3 cellular contexts compared by ENCODE assay signal in the genomic region with DNA sequence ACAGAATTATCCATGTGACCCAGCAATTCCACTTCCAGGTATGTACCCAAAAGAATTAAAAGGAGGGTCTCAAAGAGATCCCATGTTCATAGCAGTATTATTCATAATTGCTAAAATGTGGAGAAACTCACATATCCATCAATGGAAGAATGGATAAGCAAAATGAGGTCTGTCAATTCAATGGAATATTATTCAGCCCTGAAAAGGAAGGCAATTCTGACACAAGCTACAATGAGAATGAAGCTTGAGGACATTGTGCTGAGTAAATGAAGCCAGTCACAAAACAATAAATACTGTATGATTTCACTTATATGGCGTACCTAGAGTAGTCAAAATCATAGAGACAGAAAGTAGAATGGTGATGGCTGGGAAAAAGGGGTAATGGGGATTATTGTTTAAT.
TF ChIP-seq lines count a peak whose summit lies in the region.

No MANE protein-coding gene starts in this region.

TF ChIP-seq in HEK293, 187 proteins besides CTCF, POLR2A, EP300 and RAD21:
- TF ChIP-seq ZNF830 (tag by site-specific recombination; IDR thresholded peaks at IDR 0.05; ENCODE audit: low read depth): no peak
- TF ChIP-seq ZNF146 (tag by site-specific recombination; IDR thresholded peaks at IDR 0.05): peak; percentile 96

TF ChIP-seq in K562, 482 proteins besides CTCF, POLR2A, EP300 and RAD21:
- TF ChIP-seq RFX7 (CRISPR knock-in tag; IDR thresholded peaks at IDR 0.05) (no peak), ZNF146 (CRISPR knock-in tag; IDR thresholded peaks at IDR 0.05; ENCODE audit: unreplicated experiment) (peak; percentile 93), RBM25 (IDR thresholded peaks at IDR 0.05; ENCODE audit: low read depth, low read length, severe bottlenecking) (peak; percentile 77), HLTF (IDR thresholded peaks at IDR 0.05) (no peak)

TF ChIP-seq in H1, 55 proteins besides CTCF, POLR2A, EP300 and RAD21:
- TF ChIP-seq KDM5A (IDR thresholded peaks at IDR 0.05; ENCODE audit: low read length) (no peak), CTBP2 (IDR thresholded peaks at IDR 0.05; ENCODE audit: borderline replicate concordance, insufficient read depth, insufficient read length, low read length) (no peak), GTF2F1 (IDR thresholded peaks at IDR 0.05; ENCODE audit: borderline replicate concordance, low read depth, low read length) (no peak), KDM1A (IDR thresholded peaks at IDR 0.05; ENCODE audit: borderline replicate concordance, low read length) (0 out of 2 replicates have a peak, but pooled peaks have one; percentile 67)
